ENCODE assay signal across 16 cellular contexts in the genomic region with DNA sequence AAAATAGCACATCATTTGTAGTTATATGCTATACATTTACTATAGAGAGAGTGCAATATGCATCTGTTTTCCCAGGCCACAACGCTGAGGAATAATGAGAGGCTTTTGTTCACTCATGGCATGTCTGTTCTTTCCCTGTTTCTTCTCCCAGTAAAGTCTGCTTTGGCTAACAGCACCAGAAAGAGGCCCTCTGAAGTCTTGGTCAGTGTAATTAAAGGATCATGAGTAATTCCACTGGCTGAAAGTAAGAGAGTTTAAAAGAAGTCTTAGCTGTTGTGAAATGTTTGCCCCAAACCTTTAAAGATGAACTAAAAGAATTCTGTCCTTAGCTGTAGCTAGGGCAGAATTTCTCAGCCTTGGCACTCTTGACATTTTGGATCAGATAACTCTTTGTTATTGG.
DNase-seq lines count a peak whose midpoint lies in the region; ATAC-seq and TF ChIP-seq lines count a peak whose summit lies in the region.
"Had no signal": no experiment of that assay in that cellular context is flagged by ENCODE, and none has a peak within 500 bp of the region (broad histone marks: within the 10 kb centered on the region; RNA-seq: fewer than 3 reads in every experiment).

No MANE protein-coding gene starts in this region.

- POLR2A ChIA-PET in AG04449 (lab: Yijun Ruan, JAX) = no interaction called here
- POLR2A ChIA-PET in HEK293T (lab: Yijun Ruan, JAX) = interaction anchor here (1.4 kb wide), 1 partner anchor 229 kb away, joined by 4 read pairs; the partner anchor contains the start of gene TLE4

- H3K4me3 ChIP-seq in AG04449 (ENCODE audit: low read depth, low read length) (no peak overlapping the region), Loucy (ENCODE audit: low read length, poor library complexity, severe bottlenecking) (peak overlapping the region; percentile 39), retinal pigment epithelial cell (ENCODE audit: low read length) (no peak overlapping the region)
- H3K4me3 ChIP-seq: HAP-1 had no signal

- no peaks in the 10 kb centered on the region for H4K20me1 ChIP-seq in Loucy (ENCODE audit: insufficient read depth, low read length, poor library complexity, severe bottlenecking)

- peak overlapping the region; percentile 52 for H3K9ac ChIP-seq in Loucy (ENCODE audit: low read depth, low read length, poor library complexity, severe bottlenecking)

- H3K9me2 ChIP-seq in Loucy (replicated peaks; ENCODE audit: low read depth, low read length) = no peaks in the 10 kb centered on the region

- H2AFZ ChIP-seq in Loucy (ENCODE audit: low read length) = peak overlapping the region; percentile 18; the same call in 1 of the 2 replicates

- peak overlapping the region; percentile 59 for H3K4me2 ChIP-seq in Loucy (ENCODE audit: low read depth, low read length, poor library complexity, severe bottlenecking)

- no peaks in the 10 kb centered on the region for H3K27me3 ChIP-seq in Loucy (ENCODE audit: insufficient read depth, low read length, poor library complexity, severe bottlenecking)

- CTCF ChIA-PET in AG04449 (lab: Yijun Ruan, JAX) = no interaction called here
- CTCF ChIA-PET in HEK293T (lab: Yijun Ruan, JAX) = no interaction called here

- DNase-seq in AG04449 (ENCODE audit: low read depth, low spot score) = peak; percentile 26
- DNase-seq in fibroblast of gingiva (ENCODE audit: low read depth) = peak; percentile 44
- peak; percentile 40 for DNase-seq in retinal pigment epithelial cell (ENCODE audit: low read depth)
- DNase-seq in HEK293T (ENCODE audit: extremely low spot score) = no peak
- DNase-seq in NCI-H1417 treated with DMSO at 0.1 percent for 48 hours (lab: John Stamatoyannopoulos, UW) = no peak
- DNase-seq in NCI-H748 treated with DMSO at 0.1 percent for 48 hours (lab: John Stamatoyannopoulos, UW) = no peak
- DNase-seq: 8988T; CD4-positive, alpha-beta memory T cell; DND-41; GDM1; NCI-H146; NCI-H2227 treated with DMSO at 0.1 percent for 48 hours; NCI-H526 had no signal

- no peaks in the 10 kb centered on the region for H3K9me3 ChIP-seq in Loucy (ENCODE audit: insufficient read depth, low read depth, low read length)
- H3K9me3 ChIP-seq: HAP-1 had no signal

- H3K4me1 ChIP-seq in Loucy (ENCODE audit: insufficient read depth, low read length, poor library complexity, severe bottlenecking) = peaks cover 52% of the 10 kb centered on the region
- H3K4me1 ChIP-seq: HAP-1 had no signal

- no peaks in the 10 kb centered on the region for H3K79me2 ChIP-seq in Loucy (ENCODE audit: insufficient read depth, low read length)

- ATAC-seq in HG03196 (IDR thresholded peaks at IDR 0.05; ENCODE audit: unreplicated experiment) = no peak

- peaks cover 17% of the 10 kb centered on the region; the same call in 1 of the 2 replicates for H3F3A ChIP-seq in Loucy (ENCODE audit: low read depth)

- no peak for TF ChIP-seq CTCF in AG04449 (IDR thresholded peaks at IDR 0.05; ENCODE audit: insufficient read depth, low read length, missing control alignments)
- TF ChIP-seq CTCF in Loucy (conservative IDR thresholded peaks at IDR 0.05; ENCODE audit: low read length) = no peak
- no peak for TF ChIP-seq CTCF in retinal pigment epithelial cell (conservative IDR thresholded peaks at IDR 0.05; ENCODE audit: low read depth, low read length)

- H3K36me3 ChIP-seq in Loucy (ENCODE audit: insufficient read depth, low read length) = no peaks in the 10 kb centered on the region
- H3K36me3 ChIP-seq: HAP-1 had no signal

TF ChIP-seq in HEK293T, 16 proteins besides CTCF, POLR2A, EP300 and RAD21:
- TF ChIP-seq NFRKB (IDR thresholded peaks at IDR 0.05) = no peak
- TF ChIP-seq FOXM1 (IDR thresholded peaks at IDR 0.05; ENCODE audit: borderline replicate concordance) = no peak
- TF ChIP-seq TARDBP (IDR thresholded peaks at IDR 0.05) = no peak
- TF ChIP-seq FOXA1 (IDR thresholded peaks at IDR 0.05) = no peak
- no peak for TF ChIP-seq ARNT (IDR thresholded peaks at IDR 0.05)
- TF ChIP-seq SP1 (IDR thresholded peaks at IDR 0.05) = no peak
- no peak for TF ChIP-seq LEF1 (IDR thresholded peaks at IDR 0.05; ENCODE audit: borderline replicate concordance)
- TF ChIP-seq ELF4 (IDR thresholded peaks at IDR 0.05) = no peak
- no peak for TF ChIP-seq SUZ12 (IDR thresholded peaks at IDR 0.05)
- no peak for TF ChIP-seq ZNF384 (IDR thresholded peaks at IDR 0.05)
- no peak for TF ChIP-seq CTBP1 (IDR thresholded peaks at IDR 0.05; ENCODE audit: borderline replicate concordance)
- TF ChIP-seq L3MBTL2 (conservative IDR thresholded peaks at IDR 0.05) = no peak
- no peak for TF ChIP-seq BHLHE40 (IDR thresholded peaks at IDR 0.05; ENCODE audit: borderline replicate concordance)
- TF ChIP-seq FOXK2 (IDR thresholded peaks at IDR 0.05) = no peak
- TF ChIP-seq, protein P1, sequence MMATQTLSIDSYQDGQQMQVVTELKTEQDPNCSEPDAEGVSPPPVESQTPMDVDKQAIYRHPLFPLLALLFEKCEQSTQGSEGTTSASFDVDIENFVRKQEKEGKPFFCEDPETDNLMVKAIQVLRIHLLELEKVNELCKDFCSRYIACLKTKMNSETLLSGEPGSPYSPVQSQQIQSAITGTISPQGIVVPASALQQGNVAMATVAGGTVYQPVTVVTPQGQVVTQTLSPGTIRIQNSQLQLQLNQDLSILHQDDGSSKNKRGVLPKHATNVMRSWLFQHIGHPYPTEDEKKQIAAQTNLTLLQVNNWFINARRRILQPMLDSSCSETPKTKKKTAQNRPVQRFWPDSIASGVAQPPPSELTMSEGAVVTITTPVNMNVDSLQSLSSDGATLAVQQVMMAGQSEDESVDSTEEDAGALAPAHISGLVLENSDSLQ (IDR thresholded peaks at IDR 0.05) = no peak
- TF ChIP-seq HDGF (IDR thresholded peaks at IDR 0.05; ENCODE audit: borderline replicate concordance) = no peak

Comparison
In these comparisons a context has a peak if more than half of its experiments do, and no peak if none do; other contexts are left out.
1. DNase-seq: peak in AG04449 (single experiment), fibroblast of gingiva (single experiment) and retinal pigment epithelial cell (single experiment); none in HEK293T (single experiment), NCI-H1417 treated with DMSO at 0.1 percent for 48 hours (single experiment) and NCI-H748 treated with DMSO at 0.1 percent for 48 hours (single experiment).